2 cellular contexts compared by ENCODE assay signal in the genomic region with DNA sequence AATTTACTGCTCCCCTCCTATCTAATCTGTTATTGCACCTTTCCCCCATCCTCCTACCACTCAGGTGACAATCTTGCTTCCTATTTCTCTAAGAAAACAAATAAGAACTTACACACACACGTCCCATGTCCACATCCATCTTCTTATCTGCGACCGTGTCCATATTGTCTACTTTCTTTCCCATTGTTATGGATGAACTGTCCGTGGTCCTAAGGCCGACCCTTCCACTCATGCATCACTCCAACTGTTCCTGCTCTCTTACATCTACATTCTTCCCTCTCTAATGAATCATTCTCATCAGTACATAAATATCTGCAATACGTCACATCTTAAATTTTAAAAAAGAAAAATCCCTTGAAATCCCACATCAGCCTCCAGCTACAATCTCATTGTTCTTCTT.
TF ChIP-seq lines count a peak whose summit lies in the region.

No MANE protein-coding gene starts in this region.

TF ChIP-seq in GM23338, 12 proteins besides CTCF, POLR2A, EP300 and RAD21:
- TF ChIP-seq, protein P1, sequence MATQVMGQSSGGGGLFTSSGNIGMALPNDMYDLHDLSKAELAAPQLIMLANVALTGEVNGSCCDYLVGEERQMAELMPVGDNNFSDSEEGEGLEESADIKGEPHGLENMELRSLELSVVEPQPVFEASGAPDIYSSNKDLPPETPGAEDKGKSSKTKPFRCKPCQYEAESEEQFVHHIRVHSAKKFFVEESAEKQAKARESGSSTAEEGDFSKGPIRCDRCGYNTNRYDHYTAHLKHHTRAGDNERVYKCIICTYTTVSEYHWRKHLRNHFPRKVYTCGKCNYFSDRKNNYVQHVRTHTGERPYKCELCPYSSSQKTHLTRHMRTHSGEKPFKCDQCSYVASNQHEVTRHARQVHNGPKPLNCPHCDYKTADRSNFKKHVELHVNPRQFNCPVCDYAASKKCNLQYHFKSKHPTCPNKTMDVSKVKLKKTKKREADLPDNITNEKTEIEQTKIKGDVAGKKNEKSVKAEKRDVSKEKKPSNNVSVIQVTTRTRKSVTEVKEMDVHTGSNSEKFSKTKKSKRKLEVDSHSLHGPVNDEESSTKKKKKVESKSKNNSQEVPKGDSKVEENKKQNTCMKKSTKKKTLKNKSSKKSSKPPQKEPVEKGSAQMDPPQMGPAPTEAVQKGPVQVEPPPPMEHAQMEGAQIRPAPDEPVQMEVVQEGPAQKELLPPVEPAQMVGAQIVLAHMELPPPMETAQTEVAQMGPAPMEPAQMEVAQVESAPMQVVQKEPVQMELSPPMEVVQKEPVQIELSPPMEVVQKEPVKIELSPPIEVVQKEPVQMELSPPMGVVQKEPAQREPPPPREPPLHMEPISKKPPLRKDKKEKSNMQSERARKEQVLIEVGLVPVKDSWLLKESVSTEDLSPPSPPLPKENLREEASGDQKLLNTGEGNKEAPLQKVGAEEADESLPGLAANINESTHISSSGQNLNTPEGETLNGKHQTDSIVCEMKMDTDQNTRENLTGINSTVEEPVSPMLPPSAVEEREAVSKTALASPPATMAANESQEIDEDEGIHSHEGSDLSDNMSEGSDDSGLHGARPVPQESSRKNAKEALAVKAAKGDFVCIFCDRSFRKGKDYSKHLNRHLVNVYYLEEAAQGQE (IDR thresholded peaks at IDR 0.05; ENCODE audit: unreplicated experiment) = peak; percentile 62
- TF ChIP-seq, protein P2, sequence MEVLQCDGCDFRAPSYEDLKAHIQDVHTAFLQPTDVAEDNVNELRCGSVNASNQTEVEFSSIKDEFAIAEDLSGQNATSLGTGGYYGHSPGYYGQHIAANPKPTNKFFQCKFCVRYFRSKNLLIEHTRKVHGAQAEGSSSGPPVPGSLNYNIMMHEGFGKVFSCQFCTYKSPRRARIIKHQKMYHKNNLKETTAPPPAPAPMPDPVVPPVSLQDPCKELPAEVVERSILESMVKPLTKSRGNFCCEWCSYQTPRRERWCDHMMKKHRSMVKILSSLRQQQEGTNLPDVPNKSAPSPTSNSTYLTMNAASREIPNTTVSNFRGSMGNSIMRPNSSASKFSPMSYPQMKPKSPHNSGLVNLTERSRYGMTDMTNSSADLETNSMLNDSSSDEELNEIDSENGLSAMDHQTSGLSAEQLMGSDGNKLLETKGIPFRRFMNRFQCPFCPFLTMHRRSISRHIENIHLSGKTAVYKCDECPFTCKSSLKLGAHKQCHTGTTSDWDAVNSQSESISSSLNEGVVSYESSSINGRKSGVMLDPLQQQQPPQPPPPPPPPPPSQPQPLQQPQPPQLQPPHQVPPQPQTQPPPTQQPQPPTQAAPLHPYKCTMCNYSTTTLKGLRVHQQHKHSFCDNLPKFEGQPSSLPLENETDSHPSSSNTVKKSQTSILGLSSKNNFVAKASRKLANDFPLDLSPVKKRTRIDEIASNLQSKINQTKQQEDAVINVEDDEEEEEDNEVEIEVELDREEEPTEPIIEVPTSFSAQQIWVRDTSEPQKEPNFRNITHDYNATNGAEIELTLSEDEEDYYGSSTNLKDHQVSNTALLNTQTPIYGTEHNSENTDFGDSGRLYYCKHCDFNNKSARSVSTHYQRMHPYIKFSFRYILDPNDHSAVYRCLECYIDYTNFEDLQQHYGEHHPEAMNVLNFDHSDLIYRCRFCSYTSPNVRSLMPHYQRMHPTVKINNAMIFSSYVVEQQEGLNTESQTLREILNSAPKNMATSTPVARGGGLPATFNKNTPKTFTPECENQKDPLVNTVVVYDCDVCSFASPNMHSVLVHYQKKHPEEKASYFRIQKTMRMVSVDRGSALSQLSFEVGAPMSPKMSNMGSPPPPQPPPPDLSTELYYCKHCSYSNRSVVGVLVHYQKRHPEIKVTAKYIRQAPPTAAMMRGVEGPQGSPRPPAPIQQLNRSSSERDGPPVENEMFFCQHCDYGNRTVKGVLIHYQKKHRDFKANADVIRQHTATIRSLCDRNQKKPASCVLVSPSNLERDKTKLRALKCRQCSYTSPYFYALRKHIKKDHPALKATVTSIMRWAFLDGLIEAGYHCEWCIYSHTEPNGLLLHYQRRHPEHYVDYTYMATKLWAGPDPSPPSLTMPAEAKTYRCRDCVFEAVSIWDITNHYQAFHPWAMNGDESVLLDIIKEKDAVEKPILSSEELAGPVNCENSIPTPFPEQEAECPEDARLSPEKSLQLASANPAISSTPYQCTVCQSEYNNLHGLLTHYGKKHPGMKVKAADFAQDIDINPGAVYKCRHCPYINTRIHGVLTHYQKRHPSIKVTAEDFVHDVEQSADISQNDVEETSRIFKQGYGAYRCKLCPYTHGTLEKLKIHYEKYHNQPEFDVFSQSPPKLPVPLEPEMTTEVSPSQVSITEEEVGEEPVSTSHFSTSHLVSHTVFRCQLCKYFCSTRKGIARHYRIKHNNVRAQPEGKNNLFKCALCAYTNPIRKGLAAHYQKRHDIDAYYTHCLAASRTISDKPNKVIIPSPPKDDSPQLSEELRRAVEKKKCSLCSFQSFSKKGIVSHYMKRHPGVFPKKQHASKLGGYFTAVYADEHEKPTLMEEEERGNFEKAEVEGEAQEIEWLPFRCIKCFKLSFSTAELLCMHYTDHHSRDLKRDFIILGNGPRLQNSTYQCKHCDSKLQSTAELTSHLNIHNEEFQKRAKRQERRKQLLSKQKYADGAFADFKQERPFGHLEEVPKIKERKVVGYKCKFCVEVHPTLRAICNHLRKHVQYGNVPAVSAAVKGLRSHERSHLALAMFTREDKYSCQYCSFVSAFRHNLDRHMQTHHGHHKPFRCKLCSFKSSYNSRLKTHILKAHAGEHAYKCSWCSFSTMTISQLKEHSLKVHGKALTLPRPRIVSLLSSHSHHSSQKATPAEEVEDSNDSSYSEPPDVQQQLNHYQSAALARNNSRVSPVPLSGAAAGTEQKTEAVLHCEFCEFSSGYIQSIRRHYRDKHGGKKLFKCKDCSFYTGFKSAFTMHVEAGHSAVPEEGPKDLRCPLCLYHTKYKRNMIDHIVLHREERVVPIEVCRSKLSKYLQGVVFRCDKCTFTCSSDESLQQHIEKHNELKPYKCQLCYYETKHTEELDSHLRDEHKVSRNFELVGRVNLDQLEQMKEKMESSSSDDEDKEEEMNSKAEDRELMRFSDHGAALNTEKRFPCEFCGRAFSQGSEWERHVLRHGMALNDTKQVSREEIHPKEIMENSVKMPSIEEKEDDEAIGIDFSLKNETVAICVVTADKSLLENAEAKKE (CRISPR knock-in tag; IDR thresholded peaks at IDR 0.05) = no peak

TF ChIP-seq in HCT116, 20 proteins besides CTCF, POLR2A, EP300 and RAD21 (continued from another document):
- TF ChIP-seq, protein P1 (IDR thresholded peaks at IDR 0.05; ENCODE audit: low read depth) = peak; percentile 18; the same call in 1 of the 2 replicates
